1 cellular context compared by ENCODE assay signal in genomic region chr9:89497181-89497963, GRCh38.
TF ChIP-seq lines count a peak whose summit lies in the region.

No MANE protein-coding gene starts in this region.

TF ChIP-seq in HepG2, 621 proteins besides CTCF, POLR2A, EP300 and RAD21 (continued from another document):
- TF ChIP-seq, protein P1, sequence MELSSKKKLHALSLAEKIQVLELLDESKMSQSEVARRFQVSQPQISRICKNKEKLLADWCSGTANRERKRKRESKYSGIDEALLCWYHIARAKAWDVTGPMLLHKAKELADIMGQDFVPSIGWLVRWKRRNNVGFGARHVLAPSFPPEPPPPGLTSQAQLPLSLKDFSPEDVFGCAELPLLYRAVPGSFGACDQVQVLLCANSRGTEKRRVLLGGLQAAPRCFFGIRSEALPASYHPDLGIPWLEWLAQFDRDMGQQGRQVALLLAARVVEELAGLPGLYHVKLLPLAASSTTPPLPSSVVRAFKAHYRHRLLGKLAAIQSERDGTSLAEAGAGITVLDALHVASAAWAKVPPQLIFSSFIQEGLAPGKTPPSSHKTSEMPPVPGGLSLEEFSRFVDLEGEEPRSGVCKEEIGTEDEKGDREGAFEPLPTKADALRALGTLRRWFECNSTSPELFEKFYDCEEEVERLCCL (CRISPR knock-in tag; IDR thresholded peaks at IDR 0.05; ENCODE audit: borderline replicate concordance), result no peak
- TF ChIP-seq MIXL1 (CRISPR knock-in tag; IDR thresholded peaks at IDR 0.05) (no peak), SP5 (CRISPR knock-in tag; IDR thresholded peaks at IDR 0.05; ENCODE audit: borderline replicate concordance, low read depth) (no peak), IRF9 (CRISPR knock-in tag; IDR thresholded peaks at IDR 0.05; ENCODE audit: borderline replicate concordance) (no peak), E2F2 (CRISPR knock-in tag; IDR thresholded peaks at IDR 0.05; ENCODE audit: borderline replicate concordance) (no peak), ZNF274 (CRISPR knock-in tag; IDR thresholded peaks at IDR 0.05) (no peak), PHF8 (CRISPR knock-in tag; IDR thresholded peaks at IDR 0.05) (no peak), ZNF761 (CRISPR knock-in tag; conservative IDR thresholded peaks at IDR 0.05) (no peak), THRA (CRISPR knock-in tag; IDR thresholded peaks at IDR 0.05; ENCODE audit: borderline replicate concordance) (no peak)
- TF ChIP-seq, protein P2, sequence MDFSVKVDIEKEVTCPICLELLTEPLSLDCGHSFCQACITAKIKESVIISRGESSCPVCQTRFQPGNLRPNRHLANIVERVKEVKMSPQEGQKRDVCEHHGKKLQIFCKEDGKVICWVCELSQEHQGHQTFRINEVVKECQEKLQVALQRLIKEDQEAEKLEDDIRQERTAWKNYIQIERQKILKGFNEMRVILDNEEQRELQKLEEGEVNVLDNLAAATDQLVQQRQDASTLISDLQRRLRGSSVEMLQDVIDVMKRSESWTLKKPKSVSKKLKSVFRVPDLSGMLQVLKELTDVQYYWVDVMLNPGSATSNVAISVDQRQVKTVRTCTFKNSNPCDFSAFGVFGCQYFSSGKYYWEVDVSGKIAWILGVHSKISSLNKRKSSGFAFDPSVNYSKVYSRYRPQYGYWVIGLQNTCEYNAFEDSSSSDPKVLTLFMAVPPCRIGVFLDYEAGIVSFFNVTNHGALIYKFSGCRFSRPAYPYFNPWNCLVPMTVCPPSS (IDR thresholded peaks at IDR 0.05), result no peak
- TF ChIP-seq, protein P3, sequence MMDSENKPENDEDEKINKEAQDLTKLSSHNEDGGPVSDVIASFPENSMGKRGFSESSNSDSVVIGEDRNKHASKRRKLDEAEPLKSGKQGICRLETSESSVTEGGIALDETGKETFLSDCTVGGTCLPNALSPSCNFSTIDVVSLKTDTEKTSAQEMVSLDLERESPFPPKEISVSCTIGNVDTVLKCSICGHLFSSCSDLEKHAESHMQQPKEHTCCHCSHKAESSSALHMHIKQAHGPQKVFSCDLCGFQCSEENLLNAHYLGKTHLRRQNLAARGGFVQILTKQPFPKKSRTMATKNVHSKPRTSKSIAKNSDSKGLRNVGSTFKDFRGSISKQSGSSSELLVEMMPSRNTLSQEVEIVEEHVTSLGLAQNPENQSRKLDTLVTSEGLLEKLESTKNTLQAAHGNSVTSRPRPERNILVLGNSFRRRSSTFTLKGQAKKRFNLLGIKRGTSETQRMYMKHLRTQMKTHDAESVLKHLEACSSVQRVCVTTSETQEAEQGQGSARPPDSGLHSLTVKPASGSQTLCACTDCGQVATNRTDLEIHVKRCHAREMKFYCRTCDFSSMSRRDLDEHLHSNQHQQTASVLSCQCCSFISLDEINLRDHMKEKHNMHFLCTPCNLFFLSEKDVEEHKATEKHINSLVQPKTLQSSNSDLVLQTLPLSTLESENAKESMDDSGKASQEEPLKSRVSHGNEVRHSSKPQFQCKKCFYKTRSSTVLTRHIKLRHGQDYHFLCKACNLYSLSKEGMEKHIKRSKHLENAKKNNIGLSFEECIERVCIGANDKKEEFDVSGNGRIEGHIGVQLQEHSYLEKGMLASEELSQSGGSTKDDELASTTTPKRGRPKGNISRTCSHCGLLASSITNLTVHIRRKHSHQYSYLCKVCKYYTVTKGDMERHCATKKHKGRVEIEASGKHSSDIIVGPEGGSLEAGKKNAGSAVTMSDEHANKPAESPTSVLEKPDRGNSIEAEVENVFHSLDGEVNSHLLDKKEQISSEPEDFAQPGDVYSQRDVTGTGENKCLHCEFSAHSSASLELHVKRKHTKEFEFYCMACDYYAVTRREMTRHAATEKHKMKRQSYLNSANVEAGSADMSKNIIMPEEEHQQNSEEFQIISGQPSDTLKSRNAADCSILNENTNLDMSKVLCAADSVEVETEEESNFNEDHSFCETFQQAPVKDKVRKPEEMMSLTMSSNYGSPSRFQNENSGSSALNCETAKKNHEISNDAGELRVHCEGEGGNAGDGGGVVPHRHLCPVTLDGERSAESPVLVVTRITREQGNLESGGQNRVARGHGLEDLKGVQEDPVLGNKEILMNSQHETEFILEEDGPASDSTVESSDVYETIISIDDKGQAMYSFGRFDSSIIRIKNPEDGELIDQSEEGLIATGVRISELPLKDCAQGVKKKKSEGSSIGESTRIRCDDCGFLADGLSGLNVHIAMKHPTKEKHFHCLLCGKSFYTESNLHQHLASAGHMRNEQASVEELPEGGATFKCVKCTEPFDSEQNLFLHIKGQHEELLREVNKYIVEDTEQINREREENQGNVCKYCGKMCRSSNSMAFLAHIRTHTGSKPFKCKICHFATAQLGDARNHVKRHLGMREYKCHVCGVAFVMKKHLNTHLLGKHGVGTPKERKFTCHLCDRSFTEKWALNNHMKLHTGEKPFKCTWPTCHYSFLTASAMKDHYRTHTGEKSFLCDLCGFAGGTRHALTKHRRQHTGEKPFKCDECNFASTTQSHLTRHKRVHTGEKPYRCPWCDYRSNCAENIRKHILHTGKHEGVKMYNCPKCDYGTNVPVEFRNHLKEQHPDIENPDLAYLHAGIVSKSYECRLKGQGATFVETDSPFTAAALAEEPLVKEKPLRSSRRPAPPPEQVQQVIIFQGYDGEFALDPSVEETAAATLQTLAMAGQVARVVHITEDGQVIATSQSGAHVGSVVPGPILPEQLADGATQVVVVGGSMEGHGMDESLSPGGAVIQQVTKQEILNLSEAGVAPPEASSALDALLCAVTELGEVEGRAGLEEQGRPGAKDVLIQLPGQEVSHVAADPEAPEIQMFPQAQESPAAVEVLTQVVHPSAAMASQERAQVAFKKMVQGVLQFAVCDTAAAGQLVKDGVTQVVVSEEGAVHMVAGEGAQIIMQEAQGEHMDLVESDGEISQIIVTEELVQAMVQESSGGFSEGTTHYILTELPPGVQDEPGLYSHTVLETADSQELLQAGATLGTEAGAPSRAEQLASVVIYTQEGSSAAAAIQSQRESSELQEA (CRISPR knock-in tag; IDR thresholded peaks at IDR 0.05; ENCODE audit: not compliant biosample characterization), result no peak
